Comparison of ENCODE assay signal across 7 cellular contexts in the genomic region with DNA sequence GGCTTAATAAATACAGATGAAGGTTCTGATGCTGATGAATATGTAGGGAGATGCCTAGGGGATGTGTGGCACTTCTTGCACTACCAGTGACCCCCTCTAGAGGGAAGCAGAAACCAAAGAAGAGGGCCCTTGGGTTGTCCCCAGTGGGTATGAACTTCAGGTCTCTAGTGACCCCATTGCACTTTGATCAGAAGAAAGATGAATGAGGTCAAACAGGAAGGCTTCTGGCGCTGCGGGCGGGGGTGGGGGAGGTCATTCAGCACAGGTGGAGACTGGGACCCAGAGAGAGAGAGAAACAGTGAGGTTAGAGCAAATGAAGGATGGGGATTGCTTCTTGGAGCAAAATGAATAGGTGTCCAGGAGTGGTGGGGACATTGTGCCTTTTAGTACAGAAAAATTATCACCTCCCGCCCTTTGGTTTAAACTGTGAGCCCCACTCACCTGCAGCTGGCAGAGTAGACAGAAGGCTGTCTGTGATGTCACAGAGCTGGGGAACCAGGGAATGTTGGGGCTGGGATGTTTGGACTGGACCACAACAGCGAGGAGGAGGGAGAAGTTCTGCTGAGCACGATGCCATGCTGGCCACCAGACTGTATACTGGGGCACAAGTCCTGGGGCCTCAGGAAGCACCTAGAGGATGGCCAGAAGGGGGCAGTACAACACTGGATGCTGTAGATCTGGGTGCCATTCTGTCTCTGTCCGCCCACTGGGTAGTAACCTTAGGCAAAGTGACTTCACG. TPM values are rescaled to one million over a fixed set of nuclear protein-coding genes. Genes with fewer than 3 reads are reported as not detected.
DNase-seq lines count a peak whose midpoint lies in the region; ATAC-seq and TF ChIP-seq lines count a peak whose summit lies in the region.

A gene with protein sequence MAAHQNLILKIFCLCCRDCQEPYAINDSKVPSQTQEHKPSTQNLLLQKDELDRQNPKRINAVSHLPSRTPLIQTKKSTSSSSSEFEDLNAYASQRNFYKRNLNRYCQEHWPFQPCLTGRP (minus strand): TSS at position 599 of the 739 bp plus-strand sequence. CDS start 10,469 bp downstream, outside the sequence.

- H3K4me3 ChIP-seq in ascending aorta = no peak within 1 kb of the TSS

- peak; percentile 40 to 58 (median 43) for TF ChIP-seq CTCF in ascending aorta (IDR thresholded peaks at IDR 0.05)

- no peaks in the 10 kb centered on the region for H3K9me3 ChIP-seq in ascending aorta

- H3K36me3 ChIP-seq in ascending aorta = no peaks in the 10 kb centered on the region

- ATAC-seq in GM18502 (IDR thresholded peaks at IDR 0.05; ENCODE audit: poor library complexity, unreplicated experiment) (peak; percentile 84), HG02798 (IDR thresholded peaks at IDR 0.05; ENCODE audit: poor library complexity, unreplicated experiment) (peak; percentile 86)

- H3K4me1 ChIP-seq in ascending aorta = peaks cover 0 to 4% of the 10 kb centered on the region in 2 donors

- intact Hi-C loops in ascending aorta (cut with DNase I) = loop anchor here (2.0 to 5.0 kb wide), 2 partner anchors 331 to 841 kb away; no protein-coding TSS in a partner anchor

- DNase-seq in NCI-H1694 (lab: John Stamatoyannopoulos, UW) = peak; percentile 51
- peak; percentile 66 for DNase-seq in T-helper 9 cell
- peak in 1 of 2 donors; percentile 67 for DNase-seq in ascending aorta (ENCODE audit: low spot score in 2 of 2)
- DNase-seq in iPS-NIHi7 (ENCODE audit: extremely low spot score) = peak; percentile 82
- peak; percentile 84 for DNase-seq in stimulated activated CD4-positive, alpha-beta T cell treated with anti-CD3 and anti-CD28 coated beads, Interleukin-1b, Interleukin-23, amount 100 ng/mL, for 48 hours

- H3K27ac ChIP-seq in ascending aorta = no peak within 1 kb of the TSS

- H3K27me3 ChIP-seq in ascending aorta = no peaks in the 10 kb centered on the region

RNA-seq across cellular contexts. Expression of the gene that starts here (rescaled TPM):
- not detected for total RNA-seq in ascending aorta
